In genomic region chr21:45414396-45415187, GRCh38 we compare ENCODE assay signal across 2 cellular contexts.
TF ChIP-seq lines count a peak whose summit lies in the region.

No MANE protein-coding gene starts in this region.

TF ChIP-seq in H1, 55 proteins besides CTCF, POLR2A, EP300 and RAD21:
- TF ChIP-seq SRF (IDR thresholded peaks at IDR 0.05; ENCODE audit: low read depth, low read length) (no peak), ASH2L (IDR thresholded peaks at IDR 0.05; ENCODE audit: low read length) (no peak), RBBP5 (IDR thresholded peaks at IDR 0.05; ENCODE audit: borderline replicate concordance, low read depth, low read length) (no peak)
TF ChIP-seq in H1: peak in this region for 0.

TF ChIP-seq in HepG2, 621 proteins besides CTCF, POLR2A, EP300 and RAD21:
- TF ChIP-seq ZNF687 (CRISPR knock-in tag; IDR thresholded peaks at IDR 0.05) (peak; percentile 45), BORCS8-MEF2B (CRISPR knock-in tag; IDR thresholded peaks at IDR 0.05) (no peak), HHEX (CRISPR knock-in tag; IDR thresholded peaks at IDR 0.05) (no peak), ZNF10 (CRISPR knock-in tag; IDR thresholded peaks at IDR 0.05; ENCODE audit: borderline replicate concordance, low read depth) (no peak)
TF ChIP-seq in HepG2: peak in this region for 1.
